10 cellular contexts compared by ENCODE assay signal in genomic region chr13:114071991-114072390, GRCh38.
A peak's percentile ranks its signal among the peaks of the same experiment; 100 is the strongest.
DNase-seq lines count a peak whose midpoint lies in the region; ATAC-seq lines count a peak whose summit lies in the region.
"Had no signal": no experiment of that assay in that cellular context is flagged by ENCODE, and none has a peak within 500 bp of the region (broad histone marks: within the 10 kb centered on the region; RNA-seq: fewer than 3 reads in every experiment).

No MANE protein-coding gene starts in this region.

- intact Hi-C loops in activated T-helper 1 cell treated with anti-CD3 and anti-CD28 coated beads, Interleukin-12 subunit alpha, Interleukin-12 subunit beta, Interleukin-2, Interleukin-4 antibody, amounts not matched to agents 30 ng/mL and 10 ng/mL and 1 ng/mL, durations not matched to agents 14 hours and 24 hours and 36 hours (cut with micrococcal nuclease), result no loop called here

- H3K9me3 Mint-ChIP-seq in activated T-helper 1 cell treated with anti-CD3 and anti-CD28 coated beads, Interleukin-12 subunit alpha, Interleukin-12 subunit beta, Interleukin-2, Interleukin-4 antibody, amounts not matched to agents 30 ng/mL and 10 ng/mL and 1 ng/mL, durations not matched to agents 14 hours and 24 hours and 36 hours, result peaks cover 6% of the 10 kb centered on the region
- peaks cover 2 to 4% of the 10 kb centered on the region in 2 donors for H3K9me3 Mint-ChIP-seq in stimulated activated naive B cell treated with anti-CD40 and anti-IgM and Interleukin-4, amounts not matched to agents 10 μg/mL and 1 μg/mL and 100 μg/mL, for 72 hours

- peak; percentile 17 for DNase-seq in activated T-cell treated with anti-CD3 and anti-CD28 coated beads, Interleukin-2, amount 50 U/mL, for 1 hour
- DNase-seq in activated T-cell treated with anti-CD3 and anti-CD28 coated beads for 4 hours (no peak), left lobe of liver (ENCODE audit: low spot score) (peak; percentile 35), C1 segment of cervical spinal cord (lab: John Stamatoyannopoulos, UW) (no peak), hypothalamus (lab: John Stamatoyannopoulos, UW) (no peak)
- no peak for DNase-seq in activated T-helper 1 cell treated with anti-CD3 and anti-CD28 coated beads, Interleukin-12 subunit alpha, Interleukin-12 subunit beta, Interleukin-2, Interleukin-4 antibody, amounts not matched to agents 30 ng/mL and 10 ng/mL and 1 ng/mL, durations not matched to agents 14 hours and 24 hours and 36 hours (ENCODE audit: low spot score)
- no peak for DNase-seq in stimulated activated naive B cell treated with anti-CD40 and anti-IgM and Interleukin-4, amounts not matched to agents 10 μg/mL and 1 μg/mL and 100 μg/mL, for 72 hours
- DNase-seq in stimulated activated CD4-positive, alpha-beta T cell treated with anti-CD3 and anti-CD28 coated beads, Interleukin-4, amount 100 ng/mL, for 4 hours, result no peak
- DNase-seq: RPMI8226, trophoblast cell had no signal

- H3K4me1 Mint-ChIP-seq in activated T-helper 1 cell treated with anti-CD3 and anti-CD28 coated beads, Interleukin-12 subunit alpha, Interleukin-12 subunit beta, Interleukin-2, Interleukin-4 antibody, amounts not matched to agents 30 ng/mL and 10 ng/mL and 1 ng/mL, durations not matched to agents 14 hours and 24 hours and 36 hours (ENCODE audit: low read depth), result peaks cover 25% of the 10 kb centered on the region
- peaks cover 27 to 38% of the 10 kb centered on the region in 2 donors for H3K4me1 Mint-ChIP-seq in stimulated activated naive B cell treated with anti-CD40 and anti-IgM and Interleukin-4, amounts not matched to agents 10 μg/mL and 1 μg/mL and 100 μg/mL, for 72 hours

- no peak for ATAC-seq in left lobe of liver
- no peak for ATAC-seq in stimulated activated naive B cell treated with anti-CD40 and anti-IgM and Interleukin-4, amounts not matched to agents 10 μg/mL and 1 μg/mL and 100 μg/mL, for 72 hours (replicated peaks)

- peaks cover 44% of the 10 kb centered on the region for H3K36me3 Mint-ChIP-seq in activated T-helper 1 cell treated with anti-CD3 and anti-CD28 coated beads, Interleukin-12 subunit alpha, Interleukin-12 subunit beta, Interleukin-2, Interleukin-4 antibody, amounts not matched to agents 30 ng/mL and 10 ng/mL and 1 ng/mL, durations not matched to agents 14 hours and 24 hours and 36 hours (ENCODE audit: low read depth)
- H3K36me3 Mint-ChIP-seq in stimulated activated naive B cell treated with anti-CD40 and anti-IgM and Interleukin-4, amounts not matched to agents 10 μg/mL and 1 μg/mL and 100 μg/mL, for 72 hours, result peaks cover 32 to 39% of the 10 kb centered on the region in 2 donors

- no peaks in the 10 kb centered on the region for H3K27me3 Mint-ChIP-seq in activated T-helper 1 cell treated with anti-CD3 and anti-CD28 coated beads, Interleukin-12 subunit alpha, Interleukin-12 subunit beta, Interleukin-2, Interleukin-4 antibody, amounts not matched to agents 30 ng/mL and 10 ng/mL and 1 ng/mL, durations not matched to agents 14 hours and 24 hours and 36 hours (ENCODE audit: insufficient read depth)
- H3K27me3 Mint-ChIP-seq in stimulated activated naive B cell treated with anti-CD40 and anti-IgM and Interleukin-4, amounts not matched to agents 10 μg/mL and 1 μg/mL and 100 μg/mL, for 72 hours, result no peaks in the 10 kb centered on the region

- H3K27ac Mint-ChIP-seq in activated T-helper 1 cell treated with anti-CD3 and anti-CD28 coated beads, Interleukin-12 subunit alpha, Interleukin-12 subunit beta, Interleukin-2, Interleukin-4 antibody, amounts not matched to agents 30 ng/mL and 10 ng/mL and 1 ng/mL, durations not matched to agents 14 hours and 24 hours and 36 hours, result peak overlapping the region; percentile 56
- H3K27ac Mint-ChIP-seq in stimulated activated naive B cell treated with anti-CD40 and anti-IgM and Interleukin-4, amounts not matched to agents 10 μg/mL and 1 μg/mL and 100 μg/mL, for 72 hours, result peak overlapping the region; percentile 59

- H3K4me3 Mint-ChIP-seq in activated T-helper 1 cell treated with anti-CD3 and anti-CD28 coated beads, Interleukin-12 subunit alpha, Interleukin-12 subunit beta, Interleukin-2, Interleukin-4 antibody, amounts not matched to agents 30 ng/mL and 10 ng/mL and 1 ng/mL, durations not matched to agents 14 hours and 24 hours and 36 hours, result no peak overlapping the region
- no peak overlapping the region for H3K4me3 Mint-ChIP-seq in stimulated activated naive B cell treated with anti-CD40 and anti-IgM and Interleukin-4, amounts not matched to agents 10 μg/mL and 1 μg/mL and 100 μg/mL, for 72 hours

Comparison
In these comparisons a context has a peak if more than half of its experiments do, and no peak if none do; other contexts are left out.
1. DNase-seq: peak in activated T-cell treated with anti-CD3 and anti-CD28 coated beads, Interleukin-2, amount 50 U/mL, for 1 hour (single experiment) and left lobe of liver (single experiment); none in activated T-cell treated with anti-CD3 and anti-CD28 coated beads for 4 hours (single experiment), activated T-helper 1 cell treated with anti-CD3 and anti-CD28 coated beads, Interleukin-12 subunit alpha, Interleukin-12 subunit beta, Interleukin-2, Interleukin-4 antibody, amounts not matched to agents 30 ng/mL and 10 ng/mL and 1 ng/mL, durations not matched to agents 14 hours and 24 hours and 36 hours (single experiment), stimulated activated naive B cell treated with anti-CD40 and anti-IgM and Interleukin-4, amounts not matched to agents 10 μg/mL and 1 μg/mL and 100 μg/mL, for 72 hours (single experiment), C1 segment of cervical spinal cord (0 of 14), hypothalamus (0 of 51) and stimulated activated CD4-positive, alpha-beta T cell treated with anti-CD3 and anti-CD28 coated beads, Interleukin-4, amount 100 ng/mL, for 4 hours (0 of 2).